Comparison of ENCODE assay signal across 12 cellular contexts in genomic region chr1:152515454-152515823, GRCh38. TPM values are rescaled to one million over a fixed set of nuclear protein-coding genes. Genes with fewer than 3 reads are reported as not detected.
DNase-seq lines count a peak whose midpoint lies in the region; FAIRE-seq and TF ChIP-seq lines count a peak whose summit lies in the region.
"Had no signal": no experiment of that assay in that cellular context is flagged by ENCODE, and none has a peak within 500 bp of the region (broad histone marks: within the 10 kb centered on the region; RNA-seq: fewer than 3 reads in every experiment).

No MANE protein-coding gene starts in this region.

- no peak for FAIRE-seq in GM12892 (lab: Jason Lieb, UNC)
- FAIRE-seq: GM19239 had no signal

- DNase-seq in stimulated activated CD4-positive, alpha-beta T cell treated with anti-CD3 and anti-CD28 coated beads, Interleukin-15, amount 100 ng/mL, for 24 hours: peak; percentile 15
- DNase-seq in stimulated activated CD4-positive, alpha-beta T cell treated with anti-CD3 and anti-CD28 coated beads, Interleukin-4, amount 100 ng/mL, for 1 hour: no peak
- peak; percentile 38 for DNase-seq in dermis blood vessel endothelial cell
- DNase-seq in lung microvascular endothelial cell (ENCODE audit: low read depth in 2 of 2): peak; percentile 6 to 57
- DNase-seq in GM12892 (ENCODE audit: insufficient read length): no peak
- DNase-seq in foreskin melanocyte: no peak
- DNase-seq in stimulated activated CD8-positive, alpha-beta memory T cell treated with anti-CD3 and anti-CD28 coated beads, Interleukin-4, amount 100 ng/mL, for 48 hours: no peak
- DNase-seq in NCI-H1092 treated with DMSO at 0.1 percent for 48 hours (lab: John Stamatoyannopoulos, UW): no peak
- DNase-seq: naive thymus-derived CD4-positive, alpha-beta T cell; stimulated activated naive CD4-positive, alpha-beta T cell treated with Interleukin-2 at 50 U/mL for 16 hours had no signal

- TF ChIP-seq POLR2A in GM12892 (IDR thresholded peaks at IDR 0.05; ENCODE audit: low read depth, low read length): no peak

RNA-seq across cellular contexts. Expression of gene CRCT1, which starts 1.2 kb away (rescaled TPM):
- not detected in 2 replicates for total RNA-seq in dermis blood vessel endothelial cell
- total RNA-seq in lung microvascular endothelial cell: not detected in 2 replicates
- not detected for polyA plus RNA-seq in GM12892 (2012; ENCODE audit: missing spikeins)
- total RNA-seq: cardiac muscle cell; naive thymus-derived CD4-positive, alpha-beta T cell had no signal
- polyA plus RNA-seq: cardiac muscle cell; naive thymus-derived CD4-positive, alpha-beta T cell had no signal

RNA-seq across cellular contexts. Expression of gene LCE5A, which starts 4.8 kb away (rescaled TPM):
- total RNA-seq in dermis blood vessel endothelial cell: not detected in 2 replicates
- total RNA-seq in lung microvascular endothelial cell: not detected in 2 replicates
- not detected for polyA plus RNA-seq in GM12892 (2012; ENCODE audit: missing spikeins)
- total RNA-seq: cardiac muscle cell; naive thymus-derived CD4-positive, alpha-beta T cell had no signal
- polyA plus RNA-seq: cardiac muscle cell; naive thymus-derived CD4-positive, alpha-beta T cell had no signal

RNA-seq across cellular contexts. Expression of gene LCE3E, which starts 51.1 kb away (rescaled TPM):
- total RNA-seq in dermis blood vessel endothelial cell: not detected in 2 replicates
- total RNA-seq in lung microvascular endothelial cell: not detected in 2 replicates
- polyA plus RNA-seq in GM12892 (2012; ENCODE audit: missing spikeins): not detected
- total RNA-seq: cardiac muscle cell; naive thymus-derived CD4-positive, alpha-beta T cell had no signal
- polyA plus RNA-seq: cardiac muscle cell; naive thymus-derived CD4-positive, alpha-beta T cell had no signal

Comparison
In these comparisons a context has a peak if more than half of its experiments do, and no peak if none do; other contexts are left out.
1. DNase-seq: peak in stimulated activated CD4-positive, alpha-beta T cell treated with anti-CD3 and anti-CD28 coated beads, Interleukin-15, amount 100 ng/mL, for 24 hours (single experiment), dermis blood vessel endothelial cell (single experiment) and lung microvascular endothelial cell (2 of 2); none in stimulated activated CD4-positive, alpha-beta T cell treated with anti-CD3 and anti-CD28 coated beads, Interleukin-4, amount 100 ng/mL, for 1 hour (single experiment), GM12892 (single experiment), foreskin melanocyte (single experiment), stimulated activated CD8-positive, alpha-beta memory T cell treated with anti-CD3 and anti-CD28 coated beads, Interleukin-4, amount 100 ng/mL, for 48 hours (single experiment) and NCI-H1092 treated with DMSO at 0.1 percent for 48 hours (single experiment).